In the genomic region with DNA sequence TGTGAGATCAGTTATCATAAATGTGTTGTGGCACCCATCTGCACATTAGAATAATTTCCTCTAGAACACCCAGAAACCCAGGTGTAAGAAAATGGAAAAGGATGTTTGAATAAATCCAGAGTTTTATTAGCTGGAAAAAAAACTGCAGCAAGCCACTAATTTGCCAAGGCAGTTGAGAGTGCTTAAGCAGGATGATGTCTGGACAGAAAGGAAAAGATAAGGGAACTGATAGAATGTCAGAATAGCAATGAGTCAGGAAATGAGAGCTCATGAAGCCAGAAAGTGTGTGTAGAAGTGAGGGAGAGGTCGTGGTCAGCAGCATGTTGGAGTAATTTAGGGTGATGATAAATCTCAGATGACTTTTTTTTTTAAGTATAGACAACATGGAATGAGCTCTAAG, we compare ENCODE assay signal across 25 cellular contexts. TPM values are rescaled to one million over a fixed set of nuclear protein-coding genes. Genes with fewer than 3 reads are reported as not detected.
"Had no signal": no experiment of that assay in that cellular context is flagged by ENCODE, and none has a peak within 500 bp of the region (broad histone marks: within the 10 kb centered on the region; RNA-seq: fewer than 3 reads in every experiment).

No MANE protein-coding gene starts in this region.

- H3K27ac ChIP-seq: SK-N-MC, VCaP had no signal

- H3K9me3 Mint-ChIP-seq: activated CD4-positive, alpha-beta memory T cell treated with anti-CD3 and anti-CD28 coated beads for 36 hours; activated CD4-positive, alpha-beta T cell treated with anti-CD3 and anti-CD28 coated beads, Interleukin-2, amount 10 ng/mL, durations not matched to agents 7 days and 5 days; activated naive CD4-positive, alpha-beta T cell treated with anti-CD3 and anti-CD28 coated beads for 36 hours; activated T-helper 17 cell treated with anti-CD3 and anti-CD28 coated beads, Interleukin-2, amount 50 U/mL, for 72 hours; T-helper 1 cell treated with Interleukin-12 subunit alpha and Interleukin-12 subunit beta and Interleukin-4 antibody, amounts not matched to agents 30 μg/mL and 1 μg/mL, for 36 hours had no signal

- H3K27ac Mint-ChIP-seq: activated CD4-positive, alpha-beta memory T cell treated with anti-CD3 and anti-CD28 coated beads for 36 hours; activated CD4-positive, alpha-beta T cell treated with anti-CD3 and anti-CD28 coated beads, Interleukin-2, amount 10 ng/mL, durations not matched to agents 7 days and 5 days; activated naive CD4-positive, alpha-beta T cell treated with anti-CD3 and anti-CD28 coated beads for 36 hours; activated naive CD8-positive, alpha-beta T cell; activated T-helper 17 cell treated with anti-CD3 and anti-CD28 coated beads, Interleukin-2, amount 50 U/mL, for 72 hours; T-helper 1 cell treated with Interleukin-12 subunit alpha and Interleukin-12 subunit beta and Interleukin-4 antibody, amounts not matched to agents 30 μg/mL and 1 μg/mL, for 36 hours had no signal

- H3K4me1 Mint-ChIP-seq: activated CD4-positive, alpha-beta T cell treated with anti-CD3 and anti-CD28 coated beads, Interleukin-2, amount 10 ng/mL, durations not matched to agents 7 days and 5 days; activated T-helper 17 cell treated with anti-CD3 and anti-CD28 coated beads, Interleukin-2, amount 50 U/mL, for 72 hours had no signal

- FAIRE-seq: colon had no signal

- H3K4me3 Mint-ChIP-seq: activated CD4-positive, alpha-beta memory T cell treated with anti-CD3 and anti-CD28 coated beads for 36 hours; activated CD4-positive, alpha-beta T cell treated with anti-CD3 and anti-CD28 coated beads, Interleukin-2, amount 10 ng/mL, durations not matched to agents 7 days and 5 days; activated naive CD4-positive, alpha-beta T cell treated with anti-CD3 and anti-CD28 coated beads for 36 hours; activated naive CD8-positive, alpha-beta T cell; activated T-helper 17 cell treated with anti-CD3 and anti-CD28 coated beads, Interleukin-2, amount 50 U/mL, for 72 hours; T-helper 1 cell treated with Interleukin-12 subunit alpha and Interleukin-12 subunit beta and Interleukin-4 antibody, amounts not matched to agents 30 μg/mL and 1 μg/mL, for 36 hours had no signal

- H3K4me3 ChIP-seq: SK-N-MC had no signal

- ATAC-seq: activated T-helper 17 cell treated with anti-CD3 and anti-CD28 coated beads, Interleukin-2, amount 50 U/mL, for 72 hours had no signal

- H3K36me3 Mint-ChIP-seq: activated CD4-positive, alpha-beta memory T cell treated with anti-CD3 and anti-CD28 coated beads for 36 hours; activated naive CD8-positive, alpha-beta T cell had no signal

- DNase-seq: activated CD4-positive, alpha-beta memory T cell treated with anti-CD3 and anti-CD28 coated beads for 36 hours; activated CD4-positive, alpha-beta T cell treated with anti-CD3 and anti-CD28 coated beads, Interleukin-2, amount 10 ng/mL, durations not matched to agents 7 days and 5 days; activated CD4-positive, CD25-positive, alpha-beta regulatory T cell; activated CD8-positive, alpha-beta memory T cell treated with anti-CD3 and anti-CD28 coated beads for 24 hours; activated gamma-delta T cell; activated naive CD4-positive, alpha-beta T cell treated with anti-CD3 and anti-CD28 coated beads for 36 hours; activated T-cell treated with anti-CD3 and anti-CD28 coated beads, Interleukin-2, amount 50 U/mL, for 48 hours; cerebellar nuclear complex; MM.1S; NCI-H1105 treated with DMSO at 0.1 percent for 48 hours; NCI-H146; NCI-H187 treated with DMSO at 0.1 percent for 48 hours; NCI-H2171; NCI-H345; NCI-H510A treated with DMSO at 0.1 percent for 48 hours; NCI-H69; SIG-M5; SW 1271 had no signal

RNA-seq across cellular contexts. Expression of a gene that starts 15.2 kb away (rescaled TPM):
- total RNA-seq: activated CD4-positive, alpha-beta memory T cell treated with anti-CD3 and anti-CD28 coated beads for 36 hours; activated CD4-positive, alpha-beta T cell treated with anti-CD3 and anti-CD28 coated beads, Interleukin-2, amount 10 ng/mL, durations not matched to agents 7 days and 5 days; activated T-helper 17 cell treated with anti-CD3 and anti-CD28 coated beads, Interleukin-2, amount 50 U/mL, for 72 hours; cardiac septum had no signal
